ENCODE assay signal across 18 cellular contexts in the genomic region with DNA sequence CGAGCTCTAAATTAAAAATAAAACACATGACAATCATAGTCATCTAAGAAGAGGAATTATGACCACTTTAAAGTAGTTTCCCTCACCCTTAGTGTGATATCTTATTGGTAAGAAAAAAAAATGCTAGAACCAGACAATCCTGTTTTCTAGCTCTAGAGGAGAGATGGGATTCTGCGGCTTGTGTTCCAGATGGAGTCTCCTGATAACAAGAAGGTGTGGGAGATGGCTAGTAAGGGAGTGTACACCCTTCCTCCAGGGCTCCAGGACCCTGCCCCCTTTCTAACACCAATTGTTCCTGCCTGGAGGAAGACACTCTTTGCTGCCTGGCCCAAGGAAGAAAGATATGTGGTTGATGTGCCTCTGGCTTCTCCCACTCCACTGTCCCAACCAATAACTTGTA.
"Had no signal": no experiment of that assay in that cellular context is flagged by ENCODE, and none has a peak within 500 bp of the region (broad histone marks: within the 10 kb centered on the region; RNA-seq: fewer than 3 reads in every experiment).

No MANE protein-coding gene starts in this region.

- H3K36me3 Mint-ChIP-seq: activated naive CD8-positive, alpha-beta T cell treated with anti-CD3 and anti-CD28 coated beads, Interleukin-2, amount 10 ng/mL, durations not matched to agents 7 days and 5 days; natural killer cell treated with Interleukin-12 subunit alpha and Interleukin-12 subunit beta and Interleukin-15 and Interleukin-18, amount 100 ng/mL, for 72 hours; stimulated activated memory B cell treated with anti-CD40 and anti-IgM and Interleukin-4, amounts not matched to agents 10 μg/mL and 1 μg/mL and 100 μg/mL, for 72 hours had no signal

- H3K27ac Mint-ChIP-seq: activated naive CD8-positive, alpha-beta T cell treated with anti-CD3 and anti-CD28 coated beads, Interleukin-2, amount 10 ng/mL, durations not matched to agents 7 days and 5 days; natural killer cell treated with Interleukin-12 subunit alpha and Interleukin-12 subunit beta and Interleukin-15 and Interleukin-18, amount 100 ng/mL, for 72 hours; stimulated activated memory B cell treated with anti-CD40 and anti-IgM and Interleukin-4, amounts not matched to agents 10 μg/mL and 1 μg/mL and 100 μg/mL, for 72 hours had no signal

- H3K27ac ChIP-seq: breast epithelium, foreskin keratinocyte, testis, upper lobe of right lung had no signal

- H3K4me1 Mint-ChIP-seq: activated naive CD8-positive, alpha-beta T cell treated with anti-CD3 and anti-CD28 coated beads, Interleukin-2, amount 10 ng/mL, durations not matched to agents 7 days and 5 days; central memory CD8-positive, alpha-beta T cell; stimulated activated memory B cell treated with anti-CD40 and anti-IgM and Interleukin-4, amounts not matched to agents 10 μg/mL and 1 μg/mL and 100 μg/mL, for 72 hours had no signal

- DNase-seq: activated CD4-positive, alpha-beta T cell treated with anti-CD3 and anti-CD28 coated beads for 1 hour; activated naive CD4-positive, alpha-beta T cell treated with Interleukin-2 at 50 U/mL for 16 hours; activated naive CD8-positive, alpha-beta T cell treated with anti-CD3 and anti-CD28 coated beads, Interleukin-2, amount 10 ng/mL, durations not matched to agents 7 days and 5 days; activated T-cell treated with anti-CD3 and anti-CD28 coated beads, Interleukin-2, amount 50 U/mL, for 1 hour; amniotic stem cell; effector memory CD4-positive, alpha-beta T cell; hippocampal formation; left ventricle myocardium superior; small intestine; stimulated activated CD4-positive, alpha-beta T cell treated with anti-CD3 and anti-CD28 coated beads, Interleukin-15, amount 100 ng/mL, for 24 hours; testis; upper lobe of right lung had no signal

- H3K4me3 ChIP-seq: breast epithelium, testis, upper lobe of right lung had no signal

- ATAC-seq: foreskin keratinocyte; left ventricle myocardium superior; natural killer cell treated with Interleukin-12 subunit alpha and Interleukin-12 subunit beta and Interleukin-15 and Interleukin-18, amount 100 ng/mL, for 72 hours; sciatic nerve; stimulated activated memory B cell treated with anti-CD40 and anti-IgM and Interleukin-4, amounts not matched to agents 10 μg/mL and 1 μg/mL and 100 μg/mL, for 72 hours; upper lobe of right lung had no signal

- H3K9me3 ChIP-seq: breast epithelium, testis, upper lobe of right lung had no signal

- H3K27me3 ChIP-seq: breast epithelium, testis, upper lobe of right lung had no signal

- H3K9me3 Mint-ChIP-seq: activated naive CD8-positive, alpha-beta T cell treated with anti-CD3 and anti-CD28 coated beads, Interleukin-2, amount 10 ng/mL, durations not matched to agents 7 days and 5 days; central memory CD8-positive, alpha-beta T cell; natural killer cell treated with Interleukin-12 subunit alpha and Interleukin-12 subunit beta and Interleukin-15 and Interleukin-18, amount 100 ng/mL, for 72 hours; stimulated activated memory B cell treated with anti-CD40 and anti-IgM and Interleukin-4, amounts not matched to agents 10 μg/mL and 1 μg/mL and 100 μg/mL, for 72 hours had no signal

- H3K4me3 Mint-ChIP-seq: activated naive CD8-positive, alpha-beta T cell treated with anti-CD3 and anti-CD28 coated beads, Interleukin-2, amount 10 ng/mL, durations not matched to agents 7 days and 5 days; central memory CD8-positive, alpha-beta T cell; natural killer cell treated with Interleukin-12 subunit alpha and Interleukin-12 subunit beta and Interleukin-15 and Interleukin-18, amount 100 ng/mL, for 72 hours; stimulated activated memory B cell treated with anti-CD40 and anti-IgM and Interleukin-4, amounts not matched to agents 10 μg/mL and 1 μg/mL and 100 μg/mL, for 72 hours had no signal

- H3K4me1 ChIP-seq: breast epithelium, foreskin keratinocyte, testis, upper lobe of right lung had no signal

- H3K36me3 ChIP-seq: breast epithelium, upper lobe of right lung had no signal
